In genomic region chr12:104339663-104340062, GRCh38 we compare ENCODE assay signal across 26 cellular contexts. TPM values are rescaled to one million over a fixed set of nuclear protein-coding genes. Genes with fewer than 3 reads are reported as not detected.
DNase-seq lines count a peak whose midpoint lies in the region; ATAC-seq and TF ChIP-seq lines count a peak whose summit lies in the region.
"Had no signal": no experiment of that assay in that cellular context is flagged by ENCODE, and none has a peak within 500 bp of the region (broad histone marks: within the 10 kb centered on the region; RNA-seq: fewer than 3 reads in every experiment).

No MANE protein-coding gene starts in this region.

- no TSS peak for BruUV-seq in OCI-LY7 (replicated peaks; lab: Mats Ljungman, UMichigan)

- H2AFZ ChIP-seq in OCI-LY7 (ENCODE audit: low read length) = no peak overlapping the region

- H3K36me3 ChIP-seq in BE2C = peaks cover 89% of the 10 kb centered on the region
- H3K36me3 ChIP-seq in OCI-LY7 (ENCODE audit: insufficient read depth, low read length) = peaks cover 94% of the 10 kb centered on the region
- peaks cover 19 to 100% (median 37%) of the 10 kb centered on the region in 3 donors for H3K36me3 ChIP-seq in esophagus squamous epithelium

- 59 to 63% methylated on average over 3 of the region's 3 CpGs for WGBS in esophagus squamous epithelium, 2 donors

- H4K20me1 ChIP-seq in OCI-LY7 (ENCODE audit: insufficient read depth, low read length) = no peaks in the 10 kb centered on the region

- intact Hi-C loops in OCI-LY7 (cut with micrococcal nuclease; ENCODE audit: unreplicated experiment) = no loop called here
- intact Hi-C loops in posterior vena cava (cut with DNase I) = no loop called here
- intact Hi-C loops in esophagus squamous epithelium (cut with DNase I) = no loop called here

- peaks cover 21% of the 10 kb centered on the region for H3K36me3 Mint-ChIP-seq in chondrocyte (ENCODE audit: low read depth)
- peaks cover 55% of the 10 kb centered on the region for H3K36me3 Mint-ChIP-seq in nephron (ENCODE audit: low read depth)

- no peaks in the 10 kb centered on the region for H3K27me3 ChIP-seq in BE2C
- H3K27me3 ChIP-seq in esophagus squamous epithelium = no peaks in the 10 kb centered on the region
- H3K27me3 ChIP-seq: spleen had no signal

- H3K9me3 ChIP-seq in BE2C (no peaks in the 10 kb centered on the region), OCI-LY7 (ENCODE audit: low read length) (no peaks in the 10 kb centered on the region), esophagus squamous epithelium (no peaks in the 10 kb centered on the region)
- H3K9me3 ChIP-seq: psoas muscle, spleen had no signal

- no peaks in the 10 kb centered on the region for H3K9me2 ChIP-seq in OCI-LY7 (ENCODE audit: insufficient read depth, low read length)

- DNase-seq in BE2C (no peak), OCI-LY7 (ENCODE audit: low spot score) (no peak), chondrocyte (ENCODE audit: low spot score) (no peak), posterior vena cava (ENCODE audit: low spot score) (no peak), esophagus squamous epithelium (lab: John Stamatoyannopoulos, UW) (no peak), OCI-M1 (lab: John Stamatoyannopoulos, UW) (no peak)
- DNase-seq: activated CD4-positive, alpha-beta T cell treated with anti-CD3 and anti-CD28 coated beads for 4 hours; activated CD8-positive, alpha-beta memory T cell treated with anti-CD3 and anti-CD28 coated beads, Interleukin-2, amount 10 ng/mL, durations not matched to agents 7 days and 5 days; COR-L47; erythroblast; Karpas-422; left cardiac atrium; NCI-H1092; NCI-H2081 treated with DMSO at 0.1 percent for 48 hours; NCI-H526 treated with DMSO at 0.1 percent for 48 hours; psoas muscle; SIG-M5; spleen; stimulated activated CD4-positive, alpha-beta T cell treated with anti-CD3 and anti-CD28 coated beads, Interleukin-4, amount 100 ng/mL, for 24 hours; stimulated activated naive CD8-positive, alpha-beta T cell treated with anti-CD3 and anti-CD28 coated beads, Interleukin-15, amount 100 ng/mL, for 72 hours; T-helper 1 cell had no signal

- no peaks in the 10 kb centered on the region for H3K79me2 ChIP-seq in OCI-LY7 (ENCODE audit: insufficient read depth, low read depth, low read length)

- no peak overlapping the region for H3K4me3 ChIP-seq in BE2C (ENCODE audit: low read depth, low read length)
- no peak overlapping the region for H3K4me3 ChIP-seq in OCI-LY7 (ENCODE audit: low read depth, low read length, poor library complexity, severe bottlenecking)
- no peak overlapping the region for H3K4me3 ChIP-seq in esophagus squamous epithelium
- H3K4me3 ChIP-seq: psoas muscle, spleen had no signal

- ATAC-seq in HG02840 (IDR thresholded peaks at IDR 0.05; ENCODE audit: low FRiP score, unreplicated experiment) = no peak
- ATAC-seq: activated CD8-positive, alpha-beta memory T cell treated with anti-CD3 and anti-CD28 coated beads, Interleukin-2, amount 10 ng/mL, durations not matched to agents 7 days and 5 days; left cardiac atrium; natural killer cell treated with Interleukin-12 subunit alpha and Interleukin-12 subunit beta and Interleukin-15 and Interleukin-18, amount 100 ng/mL, for 72 hours; psoas muscle; stimulated activated naive CD8-positive, alpha-beta T cell treated with anti-CD3 and anti-CD28 coated beads, Interleukin-15, amount 100 ng/mL, for 72 hours had no signal

- POLR2A ChIA-PET in OCI-LY7 (lab: Charles Lee) = interaction anchor here (1.5 kb wide), 1 partner anchor 12 kb away, joined by 6 read pairs; no protein-coding TSS in a partner anchor

- no peaks in the 10 kb centered on the region for H3K27me3 Mint-ChIP-seq in chondrocyte (ENCODE audit: low read depth)
- no peaks in the 10 kb centered on the region for H3K27me3 Mint-ChIP-seq in nephron (ENCODE audit: low read depth)
- H3K27me3 Mint-ChIP-seq: activated CD8-positive, alpha-beta memory T cell treated with anti-CD3 and anti-CD28 coated beads, Interleukin-2, amount 10 ng/mL, durations not matched to agents 7 days and 5 days; activated naive CD8-positive, alpha-beta T cell; B cell; natural killer cell treated with Interleukin-12 subunit alpha and Interleukin-12 subunit beta and Interleukin-15 and Interleukin-18, amount 100 ng/mL, for 72 hours; stimulated activated naive CD8-positive, alpha-beta T cell treated with anti-CD3 and anti-CD28 coated beads, Interleukin-15, amount 100 ng/mL, for 72 hours had no signal

- TF ChIP-seq CTCF in BE2C (IDR thresholded peaks at IDR 0.05; ENCODE audit: low read depth, low read length) = peak; percentile 21
- TF ChIP-seq CTCF in OCI-LY7 (conservative IDR thresholded peaks at IDR 0.05; ENCODE audit: low read length) = peak; percentile 41; the same call in 1 of the 2 replicates
- TF ChIP-seq CTCF in chondrocyte (IDR thresholded peaks at IDR 0.05) = peak; percentile 62
- no peak for TF ChIP-seq CTCF in nephron (IDR thresholded peaks at IDR 0.05; ENCODE audit: unreplicated experiment in 3 of 3)
- no peak for TF ChIP-seq CTCF in esophagus squamous epithelium (IDR thresholded peaks at IDR 0.05)

- peaks cover 31% of the 10 kb centered on the region for H3K4me1 Mint-ChIP-seq in chondrocyte (ENCODE audit: low read depth)
- H3K4me1 Mint-ChIP-seq in nephron = peaks cover 20% of the 10 kb centered on the region
- H3K4me1 Mint-ChIP-seq: activated CD8-positive, alpha-beta memory T cell treated with anti-CD3 and anti-CD28 coated beads, Interleukin-2, amount 10 ng/mL, durations not matched to agents 7 days and 5 days; B cell had no signal

- CTCF ChIA-PET in OCI-LY7 (lab: Charles Lee; ENCODE audit: unreplicated experiment) = interaction anchor here (1.2 kb wide), 1 partner anchor 12 kb away, joined by 3 read pairs; no protein-coding TSS in a partner anchor

- H3K27ac Mint-ChIP-seq in chondrocyte (ENCODE audit: unreplicated experiment) = peak overlapping the region; percentile 80
- peak overlapping the region in 2 of 3 experiments; percentile 63 to 86 for H3K27ac Mint-ChIP-seq in nephron
- H3K27ac Mint-ChIP-seq: activated CD8-positive, alpha-beta memory T cell treated with anti-CD3 and anti-CD28 coated beads, Interleukin-2, amount 10 ng/mL, durations not matched to agents 7 days and 5 days; activated naive CD8-positive, alpha-beta T cell; B cell; natural killer cell treated with Interleukin-12 subunit alpha and Interleukin-12 subunit beta and Interleukin-15 and Interleukin-18, amount 100 ng/mL, for 72 hours had no signal

- H3K4me1 ChIP-seq in BE2C = no peaks in the 10 kb centered on the region
- no peaks in the 10 kb centered on the region for H3K4me1 ChIP-seq in OCI-LY7 (ENCODE audit: insufficient read depth, low read length, poor library complexity, severe bottlenecking)
- peaks cover 0 to 28% (median 4%) of the 10 kb centered on the region in 3 donors for H3K4me1 ChIP-seq in esophagus squamous epithelium
- H3K4me1 ChIP-seq: spleen had no signal

- no peak for TF ChIP-seq POLR2A in esophagus squamous epithelium (IDR thresholded peaks at IDR 0.05)

- no peak overlapping the region for H3K4me2 ChIP-seq in OCI-LY7 (ENCODE audit: low read length)

- no peak overlapping the region for H3K4me3 Mint-ChIP-seq in chondrocyte (ENCODE audit: unreplicated experiment)
- H3K4me3 Mint-ChIP-seq in nephron = no peak overlapping the region
- H3K4me3 Mint-ChIP-seq: activated CD8-positive, alpha-beta memory T cell treated with anti-CD3 and anti-CD28 coated beads, Interleukin-2, amount 10 ng/mL, durations not matched to agents 7 days and 5 days; activated naive CD8-positive, alpha-beta T cell; B cell; natural killer cell treated with Interleukin-12 subunit alpha and Interleukin-12 subunit beta and Interleukin-15 and Interleukin-18, amount 100 ng/mL, for 72 hours; stimulated activated naive CD8-positive, alpha-beta T cell treated with anti-CD3 and anti-CD28 coated beads, Interleukin-15, amount 100 ng/mL, for 72 hours had no signal

- H3K27ac ChIP-seq in OCI-LY7 (ENCODE audit: low read depth, low read length, poor library complexity, severe bottlenecking) (no peak overlapping the region), esophagus squamous epithelium (peak overlapping the region in 1 of 4 donors; percentile 55)
- H3K27ac ChIP-seq: psoas muscle, spleen had no signal

- no peaks in the 10 kb centered on the region for H3K9me3 Mint-ChIP-seq in chondrocyte (ENCODE audit: low read depth)
- H3K9me3 Mint-ChIP-seq in nephron = no peaks in the 10 kb centered on the region
- H3K9me3 Mint-ChIP-seq: natural killer cell treated with Interleukin-12 subunit alpha and Interleukin-12 subunit beta and Interleukin-15 and Interleukin-18, amount 100 ng/mL, for 72 hours; stimulated activated naive CD8-positive, alpha-beta T cell treated with anti-CD3 and anti-CD28 coated beads, Interleukin-15, amount 100 ng/mL, for 72 hours had no signal

RNA-seq across cellular contexts. Expression of gene EID3, which starts 36.1 kb away (rescaled TPM):
- 0.60 TPM for polyA plus RNA-seq in BE2C (2012; ENCODE audit: insufficient read depth, insufficient read length, low read depth)
- total RNA-seq in OCI-LY7 (2014; rRNA removed; shearing (Covaris generic)) = 7.2 and 8.2 TPM in 2 replicates
- total RNA-seq in OCI-LY7 (2022) (5.1 and 5.5 TPM in 2 replicates), chondrocyte (1.3 to 1.8 TPM (median 1.5 TPM) in 3 replicates), posterior vena cava (1 to 10 TPM; 6.0 to 6.1 TPM), esophagus squamous epithelium (10 to 100 TPM in 2 of 4 donors, 1 to 10 TPM in 2; 1.8 to 17.1 (median 7.0) TPM)

Comparison
In these comparisons a context has a peak if more than half of its experiments do, and no peak if none do; other contexts are left out.
1. CTCF ChIP-seq: peak in BE2C (single experiment), OCI-LY7 (single experiment) and chondrocyte (single experiment); none in nephron (0 of 3) and esophagus squamous epithelium (0 of 6).